Comparison of ENCODE assay signal across 8 cellular contexts in the genomic region with DNA sequence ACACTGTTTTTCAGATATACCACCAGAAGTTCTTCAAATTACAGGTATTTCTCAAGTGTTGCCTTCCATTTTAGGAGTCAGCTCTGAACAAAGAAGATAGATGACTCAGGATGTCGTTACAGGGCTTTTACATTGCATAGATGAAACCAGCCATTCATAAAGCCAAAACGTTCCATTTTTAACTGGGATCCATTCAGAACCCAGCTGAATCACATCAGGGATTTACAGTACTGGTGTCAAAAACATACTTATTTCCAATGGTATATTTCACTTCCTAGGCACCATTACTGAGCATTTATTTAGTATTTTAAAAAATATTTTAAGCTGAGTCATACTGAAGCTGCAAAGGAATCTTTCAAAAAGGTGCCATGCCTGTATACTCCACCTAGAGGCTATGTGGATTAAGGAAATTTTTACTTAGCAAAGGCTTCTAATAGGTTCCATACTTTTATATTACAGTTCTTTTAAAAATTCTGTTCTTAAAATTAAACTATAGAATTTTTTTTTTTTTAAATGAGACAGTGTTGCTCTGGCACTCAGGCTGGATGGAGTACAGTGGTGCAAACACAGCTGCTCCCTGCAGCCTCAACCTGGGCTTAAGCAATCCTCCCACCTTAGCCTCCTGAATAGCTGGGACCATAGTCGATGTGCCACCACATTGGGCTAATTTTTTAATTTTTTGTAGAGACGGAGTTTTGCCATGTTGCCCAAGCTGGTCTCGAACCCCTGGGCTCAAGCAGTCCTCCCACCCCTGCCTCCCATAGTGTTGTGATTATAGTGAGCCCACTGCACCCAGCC. TPM values are rescaled to one million over a fixed set of nuclear protein-coding genes. Genes with fewer than 3 reads are reported as not detected.
DNase-seq lines count a peak whose midpoint lies in the region; ATAC-seq, FAIRE-seq and TF ChIP-seq lines count a peak whose summit lies in the region.

No MANE protein-coding gene starts in this region.

- no peaks in the 10 kb centered on the region for H3K27me3 ChIP-seq in kidney epithelial cell (ENCODE audit: control insufficient read depth, insufficient read depth, low read length)

- ATAC-seq in HG02678 (IDR thresholded peaks at IDR 0.05; ENCODE audit: unreplicated experiment): peak; percentile 12
- peak; percentile 35 for ATAC-seq in activated T-helper 17 cell treated with anti-CD3 and anti-CD28 coated beads, Interleukin-2, amount 50 U/mL, for 72 hours (replicated peaks)
- no peak for ATAC-seq in HG03135 (IDR thresholded peaks at IDR 0.05; ENCODE audit: unreplicated experiment)

- TF ChIP-seq CTCF in kidney epithelial cell (IDR thresholded peaks at IDR 0.05; ENCODE audit: insufficient read depth, low read length, poor library complexity, severe bottlenecking): peak; percentile 48

- peak overlapping the region; percentile 98 for H3K4me3 Mint-ChIP-seq in activated T-helper 17 cell treated with anti-CD3 and anti-CD28 coated beads, Interleukin-2, amount 50 U/mL, for 72 hours

- DNase-seq in NCI-H2196 (lab: John Stamatoyannopoulos, UW; ENCODE audit: unreplicated experiment): peak; percentile 26
- DNase-seq in kidney epithelial cell (ENCODE audit: low read depth): no peak
- no peak for DNase-seq in AG20443 (ENCODE audit: low spot score)

- H3K9ac ChIP-seq in ES-I3 (ENCODE audit: low read depth, low read length): peak overlapping the region; percentile 43

- no peak overlapping the region for H3K4me3 ChIP-seq in kidney epithelial cell (ENCODE audit: low read depth, low read length)

- peaks cover 4% of the 10 kb centered on the region; the same call in 1 of the 2 replicates for H3K36me3 ChIP-seq in ES-I3 (ENCODE audit: insufficient read depth, low read length)
- H3K36me3 ChIP-seq in kidney epithelial cell (ENCODE audit: control insufficient read depth, insufficient read depth, low read length): no peaks in the 10 kb centered on the region

- H3K4me1 ChIP-seq in ES-I3 (ENCODE audit: insufficient read depth, low read length): peaks cover 18% of the 10 kb centered on the region

- peak overlapping the region; percentile 73 for H3K27ac Mint-ChIP-seq in activated T-helper 17 cell treated with anti-CD3 and anti-CD28 coated beads, Interleukin-2, amount 50 U/mL, for 72 hours

- FAIRE-seq in A204.1 (lab: Jason Lieb, UNC): peak; percentile 57

- no peaks in the 10 kb centered on the region for H3K9me3 ChIP-seq in ES-I3 (ENCODE audit: control insufficient read depth, insufficient read depth, low read length)

- no peaks in the 10 kb centered on the region for H3K9me3 Mint-ChIP-seq in activated T-helper 17 cell treated with anti-CD3 and anti-CD28 coated beads, Interleukin-2, amount 50 U/mL, for 72 hours

- peaks cover 47% of the 10 kb centered on the region for H3K36me3 Mint-ChIP-seq in activated T-helper 17 cell treated with anti-CD3 and anti-CD28 coated beads, Interleukin-2, amount 50 U/mL, for 72 hours (ENCODE audit: low read depth)

- H3K27me3 Mint-ChIP-seq in activated T-helper 17 cell treated with anti-CD3 and anti-CD28 coated beads, Interleukin-2, amount 50 U/mL, for 72 hours: no peaks in the 10 kb centered on the region

- peaks cover 43% of the 10 kb centered on the region for H3K4me1 Mint-ChIP-seq in activated T-helper 17 cell treated with anti-CD3 and anti-CD28 coated beads, Interleukin-2, amount 50 U/mL, for 72 hours

RNA-seq across cellular contexts. Expression of a gene that starts 2.6 kb away (rescaled TPM):
- total RNA-seq in activated T-helper 17 cell treated with anti-CD3 and anti-CD28 coated beads, Interleukin-2, amount 50 U/mL, for 72 hours: 10 to 100 TPM; 11.3 to 27.3 TPM
- total RNA-seq in kidney epithelial cell: 16.2 and 17.9 TPM in 2 replicates

RNA-seq across cellular contexts. Expression of a gene that starts 38.4 kb away (rescaled TPM):
- 10 to 100 TPM; 12.8 to 21.7 TPM for total RNA-seq in activated T-helper 17 cell treated with anti-CD3 and anti-CD28 coated beads, Interleukin-2, amount 50 U/mL, for 72 hours
- 14.2 and 17.9 TPM in 2 replicates for total RNA-seq in kidney epithelial cell
